2 cellular contexts compared by ENCODE assay signal in genomic region chr18:5510109-5510846, GRCh38.
TF ChIP-seq lines count a peak whose summit lies in the region.

No MANE protein-coding gene starts in this region.

TF ChIP-seq in IMR-90, 13 proteins besides CTCF, POLR2A, EP300 and RAD21:
- TF ChIP-seq RCOR1 (IDR thresholded peaks at IDR 0.05; ENCODE audit: insufficient replicate concordance, low read length) (no peak), SMC3 (IDR thresholded peaks at IDR 0.05; ENCODE audit: low read depth, low read length) (no peak), ELK1 (IDR thresholded peaks at IDR 0.05; ENCODE audit: borderline replicate concordance, low read depth, low read length) (no peak), BHLHE40 (IDR thresholded peaks at IDR 0.05; ENCODE audit: low read depth, low read length) (no peak), MAFK (IDR thresholded peaks at IDR 0.05; ENCODE audit: low read depth, low read length) (no peak), FOS (IDR thresholded peaks at IDR 0.05; ENCODE audit: low read depth, low read length) (no peak), CEBPB (IDR thresholded peaks at IDR 0.05; ENCODE audit: low read depth, low read length) (no peak), CHD1 (IDR thresholded peaks at IDR 0.05; ENCODE audit: low read depth, low read length) (no peak), MXI1 (IDR thresholded peaks at IDR 0.05; ENCODE audit: borderline replicate concordance, low read depth, low read length) (no peak), NFE2L2 (IDR thresholded peaks at IDR 0.05; ENCODE audit: low read depth, low read length) (no peak)

TF ChIP-seq in SK-N-SH treated with all-trans-retinoic acid at 6 μM for 48 hours, 23 proteins besides CTCF, POLR2A, EP300 and RAD21:
- TF ChIP-seq ZNF8 (CRISPR knock-in tag; IDR thresholded peaks at IDR 0.05) (no peak), ESRRG (CRISPR knock-in tag; IDR thresholded peaks at IDR 0.05) (no peak), ZFP3 (CRISPR knock-in tag; IDR thresholded peaks at IDR 0.05) (no peak), ARNTL (CRISPR knock-in tag; IDR thresholded peaks at IDR 0.05; ENCODE audit: borderline replicate concordance, low read depth) (no peak), TSHZ2 (CRISPR knock-in tag; IDR thresholded peaks at IDR 0.05) (no peak)
- TF ChIP-seq, protein P1, sequence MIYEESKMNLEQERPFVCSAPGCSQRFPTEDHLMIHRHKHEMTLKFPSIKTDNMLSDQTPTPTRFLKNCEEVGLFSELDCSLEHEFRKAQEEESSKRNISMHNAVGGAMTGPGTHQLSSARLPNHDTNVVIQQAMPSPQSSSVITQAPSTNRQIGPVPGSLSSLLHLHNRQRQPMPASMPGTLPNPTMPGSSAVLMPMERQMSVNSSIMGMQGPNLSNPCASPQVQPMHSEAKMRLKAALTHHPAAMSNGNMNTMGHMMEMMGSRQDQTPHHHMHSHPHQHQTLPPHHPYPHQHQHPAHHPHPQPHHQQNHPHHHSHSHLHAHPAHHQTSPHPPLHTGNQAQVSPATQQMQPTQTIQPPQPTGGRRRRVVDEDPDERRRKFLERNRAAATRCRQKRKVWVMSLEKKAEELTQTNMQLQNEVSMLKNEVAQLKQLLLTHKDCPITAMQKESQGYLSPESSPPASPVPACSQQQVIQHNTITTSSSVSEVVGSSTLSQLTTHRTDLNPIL (CRISPR knock-in tag; IDR thresholded peaks at IDR 0.05; ENCODE audit: low read depth), result no peak
